ENCODE assay signal across 10 cellular contexts in genomic region chr11:85854212-85854556, GRCh38. TPM values are rescaled to one million over a fixed set of nuclear protein-coding genes. Genes with fewer than 3 reads are reported as not detected.
DNase-seq lines count a peak whose midpoint lies in the region; ATAC-seq, FAIRE-seq and TF ChIP-seq lines count a peak whose summit lies in the region.
"Had no signal": no experiment of that assay in that cellular context is flagged by ENCODE, and none has a peak within 500 bp of the region (broad histone marks: within the 10 kb centered on the region; RNA-seq: fewer than 3 reads in every experiment).

No MANE protein-coding gene starts in this region.

- H3K4me1 Mint-ChIP-seq in activated T-cell treated with anti-CD3 and anti-CD28 coated beads, Interleukin-2, amount 50 U/mL, for 24 hours (ENCODE audit: low read depth) = peaks cover 16% of the 10 kb centered on the region

- H3K36me3 ChIP-seq in adrenal gland (replicated peaks in 1 of 2) = no peaks in the 10 kb centered on the region
- H3K36me3 ChIP-seq in HepG2 (replicated peaks in 1 of 2; ENCODE audit: control insufficient read depth in 1 of 2, insufficient read depth in 2 of 2, low read length in 2 of 2) = no peaks in the 10 kb centered on the region
- no peaks in the 10 kb centered on the region for H3K36me3 ChIP-seq in thyroid gland

- no peak for FAIRE-seq in HepG2 (lab: Jason Lieb, UNC)

- peak overlapping the region; percentile 78 for H3K9ac ChIP-seq in HepG2 (ENCODE audit: insufficient read depth, low read depth, low read length)

- H3K9me3 Mint-ChIP-seq in activated T-cell treated with anti-CD3 and anti-CD28 coated beads, Interleukin-2, amount 50 U/mL, for 24 hours = peaks cover 4% of the 10 kb centered on the region

- H3K36me3 Mint-ChIP-seq in activated T-cell treated with anti-CD3 and anti-CD28 coated beads, Interleukin-2, amount 50 U/mL, for 24 hours (ENCODE audit: low read depth) = peaks cover 16% of the 10 kb centered on the region

- BruUV-seq in HepG2 (replicated peaks; lab: Mats Ljungman, UMichigan) = TSS peak; percentile 88

- peak overlapping the region; percentile 91 for H2AFZ ChIP-seq in HepG2 (ENCODE audit: low read length)

- POLR2A ChIA-PET in HepG2 (lab: Yijun Ruan, JAX) = interaction anchor here (0.6 to 1.5 kb wide), 7 partner anchors 65 to 435 kb away, joined by 3 to 11 read pairs (median 4); partner anchors contain the start of genes PICALM and TMEM126B

- peak overlapping the region; percentile 86 for H3K4me3 Mint-ChIP-seq in activated T-cell treated with anti-CD3 and anti-CD28 coated beads, Interleukin-2, amount 50 U/mL, for 24 hours

- H4K20me1 ChIP-seq in HepG2 (ENCODE audit: insufficient read depth, low read length) = no peaks in the 10 kb centered on the region

- no peak for TF ChIP-seq CTCF in adrenal gland (IDR thresholded peaks at IDR 0.05)
- no peak for TF ChIP-seq CTCF in HepG2 (CRISPR knock-in tag; IDR thresholded peaks at IDR 0.05)
- TF ChIP-seq CTCF in thyroid gland (IDR thresholded peaks at IDR 0.05) = no peak

- ATAC-seq in HepG2 = no peak

- CTCF ChIA-PET in HepG2 (lab: Yijun Ruan, JAX; ENCODE audit: low intra/inter-chr PET ratio, low total read pairs) = interaction anchor here (1.3 to 1.4 kb wide), 3 partner anchors 339 to 437 kb away, joined by 6 to 8 read pairs (median 7); no protein-coding TSS in a partner anchor

- H3K79me2 ChIP-seq in HepG2 (ENCODE audit: insufficient read depth, low read length) = no peaks in the 10 kb centered on the region

- no peak for TF ChIP-seq POLR2A in adrenal gland (IDR thresholded peaks at IDR 0.05)
- TF ChIP-seq POLR2A in HepG2 (IDR thresholded peaks at IDR 0.05; ENCODE audit: insufficient read depth in 1 of 2, low read depth in 2 of 2, low read length in 2 of 2) = no peak
- no peak for TF ChIP-seq POLR2A in thyroid gland (IDR thresholded peaks at IDR 0.05)

- H3K27me3 Mint-ChIP-seq in activated T-cell treated with anti-CD3 and anti-CD28 coated beads, Interleukin-2, amount 50 U/mL, for 24 hours = no peaks in the 10 kb centered on the region

- H3K27ac ChIP-seq in adrenal gland (peak overlapping the region; percentile 46 to 87 (median 78)), HepG2 (ENCODE audit: extremely low read length, insufficient read depth, low read length) (peak overlapping the region; percentile 72), thyroid gland (peak overlapping the region in 2 of 3 donors; percentile 78 to 83)

- WGBS in adrenal gland, 4 donors = 22 to 38% (median 33%) methylated on average over 7 of the region's 7 CpGs
- WGBS in HepG2 (ENCODE audit: low lambda C conversion rate) = 39% methylated on average over 7 of the region's 7 CpGs
- 28 to 42% methylated on average over 7 of the region's 7 CpGs for WGBS in thyroid gland, 2 donors

- TF ChIP-seq EP300 in HepG2 (IDR thresholded peaks at IDR 0.05; ENCODE audit: low read depth in 2 of 2, low read length in 2 of 2) = no peak
- no peak for TF ChIP-seq EP300 in HepG2 (CRISPR knock-in tag; IDR thresholded peaks at IDR 0.05; ENCODE audit: borderline replicate concordance)

- H3K4me2 ChIP-seq in HepG2 (ENCODE audit: low read depth, low read length) = peak overlapping the region; percentile 95

- intact Hi-C loops in adrenal gland (cut with DNase I) (loop anchor here (10.0 kb wide), 3 partner anchors 259 to 441 kb away; no protein-coding TSS in a partner anchor), HepG2 (cut with micrococcal nuclease; ENCODE audit: unreplicated experiment) (loop anchor here (1.0 to 10.0 kb wide), 6 partner anchors 77 to 439 kb away; no protein-coding TSS in a partner anchor), thyroid gland (cut with DNase I) (loop anchor here (10.0 kb wide), 1 partner anchor 361 kb away; no protein-coding TSS in a partner anchor)

- TF ChIP-seq RAD21 in HepG2 (CRISPR knock-in tag; IDR thresholded peaks at IDR 0.05) = no peak

- H3K4me3 ChIP-seq in adrenal gland (peak overlapping the region; percentile 12 to 51 (median 35)), HepG2 (replicated peaks in 1 of 3; ENCODE audit: insufficient read depth in 1 of 3, low read depth in 2 of 3, low read length in 3 of 3) (peak overlapping the region; percentile 63 to 85 (median 73)), thyroid gland (replicated peaks in 1 of 3) (peak overlapping the region in 2 of 3 donors; percentile 45 to 51)

- H3K9me3 ChIP-seq in adrenal gland (replicated peaks in 1 of 3) (no peaks in the 10 kb centered on the region), HepG2 (ENCODE audit: low read length) (no peaks in the 10 kb centered on the region), thyroid gland (no peaks in the 10 kb centered on the region)

- no peaks in the 10 kb centered on the region for H3K27me3 ChIP-seq in adrenal gland
- H3K27me3 ChIP-seq in HepG2 (ENCODE audit: control insufficient read depth in 1 of 2, insufficient read depth in 2 of 2, low read length in 2 of 2) = no peaks in the 10 kb centered on the region; a peak in 1 of 5 replicates
- H3K27me3 ChIP-seq in thyroid gland = no peaks in the 10 kb centered on the region

- peaks cover 5 to 6% of the 10 kb centered on the region in 2 donors for H3K4me1 ChIP-seq in adrenal gland (replicated peaks in 1 of 2)
- H3K4me1 ChIP-seq in HepG2 (ENCODE audit: insufficient read depth, low read length) = peaks cover 10% of the 10 kb centered on the region
- peaks cover 0 to 4% of the 10 kb centered on the region in 2 donors for H3K4me1 ChIP-seq in thyroid gland

- in situ Hi-C loops in HepG2 (cut with HindIII; ENCODE audit: extremely low pct_ligation_motif_present, low pct_unique_long_range_greater_than_20kb) = loop anchor here (10.0 kb wide), 1 partner anchor 351 kb away; no protein-coding TSS in a partner anchor

- no peak for DNase-seq in activated T-cell treated with anti-CD3 and anti-CD28 coated beads, Interleukin-2, amount 50 U/mL, for 24 hours
- no peak for DNase-seq in activated T-cell treated with anti-CD3 and anti-CD28 coated beads, Interleukin-2, amount 50 U/mL, for 1 hour
- DNase-seq in adrenal gland (no peak), HepG2 (ENCODE audit: low spot score) (no peak), thyroid gland (no peak), anterior cingulate cortex (lab: John Stamatoyannopoulos, UW) (no peak), foreskin melanocyte (no peak), HK-2 (ENCODE audit: unreplicated experiment) (no peak)

- peak overlapping the region; percentile 95 for H3K27ac Mint-ChIP-seq in activated T-cell treated with anti-CD3 and anti-CD28 coated beads, Interleukin-2, amount 50 U/mL, for 24 hours

TF ChIP-seq in HepG2, 621 proteins besides CTCF, POLR2A, EP300 and RAD21 (continues in another document):
- no peak for TF ChIP-seq KLF6 (CRISPR knock-in tag; IDR thresholded peaks at IDR 0.05)
- no peak for TF ChIP-seq ZNF253 (CRISPR knock-in tag; IDR thresholded peaks at IDR 0.05; ENCODE audit: borderline replicate concordance)

RNA-seq across cellular contexts. Expression of gene CCDC83, which starts 1.0 kb away (rescaled TPM):
- total RNA-seq in adrenal gland (not detected), HepG2 (2016; rRNA removed; fragmentation: Illumina TruSeq; extraction: Trizol) (not detected in 2 replicates), thyroid gland (not detected)
- polyA plus RNA-seq in adrenal gland (not detected), HepG2 (2011; rRNA removed) (not detected in 2 replicates)
- total RNA-seq in HepG2 (2016; cell fraction: cytosol; rRNA removed; fragmentation: Illumina TruSeq; extraction: Trizol; ENCODE audit: low read depth) = not detected in 2 replicates
- total RNA-seq in HepG2 (2016; cell fraction: insoluble cytoplasmic fraction; rRNA removed; fragmentation: Illumina TruSeq; extraction: Trizol) = not detected in 2 replicates
- total RNA-seq in HepG2 (2016; cell fraction: membrane; rRNA removed; fragmentation: Illumina TruSeq; extraction: Trizol) = not detected in 2 replicates
- total RNA-seq in HepG2 (2016; cell fraction: nucleus; rRNA removed; fragmentation: Illumina TruSeq; extraction: Trizol) = not detected in 2 replicates
- polyA plus RNA-seq in HepG2 (2011; cell fraction: cytosol; rRNA removed) = not detected in 2 replicates
- not detected in 2 replicates for polyA plus RNA-seq in HepG2 (2011; cell fraction: nucleus; rRNA removed)
- not detected in 2 replicates for polyA plus RNA-seq in HepG2 (2012)
- polyA plus RNA-seq in HepG2 (2016; cell fraction: cytosol; fragmentation: Illumina TruSeq; extraction: Trizol; ENCODE audit: low read depth) = not detected in 2 replicates
- polyA plus RNA-seq in HepG2 (2016; cell fraction: insoluble cytoplasmic fraction; fragmentation: Illumina TruSeq; extraction: Trizol; ENCODE audit: low read depth) = not detected in 2 replicates
- polyA plus RNA-seq in HepG2 (2016; cell fraction: membrane; fragmentation: Illumina TruSeq; extraction: Trizol; ENCODE audit: low read depth) = not detected in 2 replicates
- polyA plus RNA-seq in HepG2 (2016; cell fraction: nucleus; fragmentation: Illumina TruSeq; extraction: Trizol; ENCODE audit: insufficient read depth, low read depth) = not detected in 2 replicates
- not detected in 2 replicates for polyA minus RNA-seq in HepG2 (2011; rRNA and poly(A)+ RNA removed; ENCODE audit: low replicate concordance)
- not detected in 2 replicates for polyA minus RNA-seq in HepG2 (2011; cell fraction: cytosol; rRNA and poly(A)+ RNA removed)
- polyA minus RNA-seq in HepG2 (2011; cell fraction: nucleus; rRNA and poly(A)+ RNA removed) = 0.25 TPM in 1 of 2 replicates, not detected in the other
- total RNA-seq: NCI-H460, posterior vena cava had no signal

RNA-seq across cellular contexts. Expression of gene SYTL2, which starts 43.2 kb away (rescaled TPM):
- total RNA-seq in adrenal gland (10 to 100 TPM in 7 of 8 donors, 1 to 10 TPM in 1; 9.2 to 64.9 (median 19.4) TPM), HepG2 (2016; rRNA removed; fragmentation: Illumina TruSeq; extraction: Trizol) (0.58 and 0.77 TPM in 2 replicates), thyroid gland (10 to 100 TPM in 2 of 4 donors, 1 to 10 TPM in 2; 4.5 to 18.8 (median 9.0) TPM)
- polyA plus RNA-seq in adrenal gland (10 to 100 TPM in 2 of 3 donors, 1 to 10 TPM in 1; 8.2 to 21.8 (median 12.1) TPM), HepG2 (2011; rRNA removed) (0.64 and 0.90 TPM in 2 replicates)
- total RNA-seq in HepG2 (2016; cell fraction: cytosol; rRNA removed; fragmentation: Illumina TruSeq; extraction: Trizol; ENCODE audit: low read depth) = 0.44 and 0.91 TPM in 2 replicates
- total RNA-seq in HepG2 (2016; cell fraction: insoluble cytoplasmic fraction; rRNA removed; fragmentation: Illumina TruSeq; extraction: Trizol) = 0.77 and 1.00 TPM in 2 replicates
- 0.41 and 0.77 TPM in 2 replicates for total RNA-seq in HepG2 (2016; cell fraction: membrane; rRNA removed; fragmentation: Illumina TruSeq; extraction: Trizol)
- total RNA-seq in HepG2 (2016; cell fraction: nucleus; rRNA removed; fragmentation: Illumina TruSeq; extraction: Trizol) = 2.7 and 3.2 TPM in 2 replicates
- 0.16 and 0.41 TPM in 2 replicates for polyA plus RNA-seq in HepG2 (2011; cell fraction: cytosol; rRNA removed)
- polyA plus RNA-seq in HepG2 (2011; cell fraction: nucleus; rRNA removed) = 1.8 TPM in 2 replicates
- polyA plus RNA-seq in HepG2 (2012) = 0.75 and 1.1 TPM in 2 replicates
- 0.06 TPM in 1 of 2 replicates, not detected in the other for polyA plus RNA-seq in HepG2 (2016; cell fraction: cytosol; fragmentation: Illumina TruSeq; extraction: Trizol; ENCODE audit: low read depth)
- 0.47 and 0.52 TPM in 2 replicates for polyA plus RNA-seq in HepG2 (2016; cell fraction: insoluble cytoplasmic fraction; fragmentation: Illumina TruSeq; extraction: Trizol; ENCODE audit: low read depth)
- 0.23 and 0.29 TPM in 2 replicates for polyA plus RNA-seq in HepG2 (2016; cell fraction: membrane; fragmentation: Illumina TruSeq; extraction: Trizol; ENCODE audit: low read depth)
- 1.7 and 3.1 TPM in 2 replicates for polyA plus RNA-seq in HepG2 (2016; cell fraction: nucleus; fragmentation: Illumina TruSeq; extraction: Trizol; ENCODE audit: insufficient read depth, low read depth)
- polyA minus RNA-seq in HepG2 (2011; rRNA and poly(A)+ RNA removed; ENCODE audit: low replicate concordance) = 0.10 and 0.12 TPM in 2 replicates
- polyA minus RNA-seq in HepG2 (2011; cell fraction: cytosol; rRNA and poly(A)+ RNA removed) = 0.18 and 0.69 TPM in 2 replicates
- 2.5 and 3.7 TPM in 2 replicates for polyA minus RNA-seq in HepG2 (2011; cell fraction: nucleus; rRNA and poly(A)+ RNA removed)
